In genomic region chr14:69002069-69002468, GRCh38 we compare ENCODE assay signal across 11 cellular contexts. TPM values are rescaled to one million over a fixed set of nuclear protein-coding genes. Genes with fewer than 3 reads are reported as not detected.
A peak's percentile ranks its signal among the peaks of the same experiment; 100 is the strongest.
DNase-seq lines count a peak whose midpoint lies in the region; ATAC-seq, FAIRE-seq and TF ChIP-seq lines count a peak whose summit lies in the region.
"Had no signal": no experiment of that assay in that cellular context is flagged by ENCODE, and none has a peak within 500 bp of the region (broad histone marks: within the 10 kb centered on the region; RNA-seq: fewer than 3 reads in every experiment).

No MANE protein-coding gene starts in this region.

- H4K20me1 ChIP-seq in mammary epithelial cell (ENCODE audit: insufficient read depth, low read length) (no peaks in the 10 kb centered on the region), HepG2 (ENCODE audit: insufficient read depth, low read length) (no peaks in the 10 kb centered on the region)

- BruUV-seq in mammary epithelial cell (replicated peaks; lab: Mats Ljungman, UMichigan) (no TSS peak), HepG2 (replicated peaks; lab: Mats Ljungman, UMichigan) (no TSS peak)

- H3K27me3 ChIP-seq in BE2C (no peaks in the 10 kb centered on the region), mammary epithelial cell (ENCODE audit: insufficient read depth, low read length) (no peaks in the 10 kb centered on the region), HepG2 (ENCODE audit: control insufficient read depth in 1 of 2, insufficient read depth in 2 of 2, low read length in 2 of 2) (peaks cover 0 to 26% of the 10 kb centered on the region in 2 experiments; a peak in 3 of 5 replicates)

- H3K4me2 ChIP-seq in mammary epithelial cell (ENCODE audit: insufficient read depth, low read depth, low read length) (no peak overlapping the region), HepG2 (ENCODE audit: low read depth, low read length) (no peak overlapping the region)

- no peak for TF ChIP-seq EP300 in HepG2 (IDR thresholded peaks at IDR 0.05; ENCODE audit: low read depth in 2 of 2, low read length in 2 of 2)
- no peak for TF ChIP-seq EP300 in HepG2 (CRISPR knock-in tag; IDR thresholded peaks at IDR 0.05; ENCODE audit: borderline replicate concordance)

- H3K4me3 ChIP-seq in BE2C (ENCODE audit: low read depth, low read length) (no peak overlapping the region), mammary epithelial cell (replicated peaks in 1 of 3; ENCODE audit: insufficient read depth in 1 of 3, low read depth in 2 of 3, low read length in 3 of 3) (no peak overlapping the region), HepG2 (replicated peaks in 1 of 3; ENCODE audit: insufficient read depth in 1 of 3, low read depth in 2 of 3, low read length in 3 of 3) (no peak overlapping the region)

- DNase-seq in BE2C (no peak), HuH-7 (ENCODE audit: low spot score) (peak; percentile 60), mammary epithelial cell (peak; percentile 17), HepG2 (ENCODE audit: low spot score) (peak; percentile 73)
- DNase-seq in stimulated activated CD4-positive, alpha-beta T cell treated with anti-CD3 and anti-CD28 coated beads, Interleukin-4, amount 100 ng/mL, for 24 hours, result no peak
- DNase-seq: activated CD4-positive, CD25-positive, alpha-beta regulatory T cell treated with anti-CD3 and anti-CD28 coated beads, Interleukin-2, amount 50 U/mL, for 72 hours; GF-D8; NCI-H1694 had no signal

- CTCF ChIA-PET in mammary epithelial cell (lab: Charles Lee; ENCODE audit: low non-redundant PET), result no interaction called here
- CTCF ChIA-PET in HepG2 (lab: Yijun Ruan, JAX; ENCODE audit: low intra/inter-chr PET ratio, low total read pairs), result interaction anchor here (1.1 to 1.8 kb wide), 3 partner anchors 64 to 91 kb away, joined by 4 to 17 read pairs (median 4); no protein-coding TSS in a partner anchor

- no peak overlapping the region for H2AFZ ChIP-seq in mammary epithelial cell (ENCODE audit: low read depth, low read length)
- no peak overlapping the region for H2AFZ ChIP-seq in HepG2 (ENCODE audit: low read length)

- TF ChIP-seq POLR2A in HepG2 (IDR thresholded peaks at IDR 0.05; ENCODE audit: insufficient read depth in 1 of 2, low read depth in 2 of 2, low read length in 2 of 2), result no peak

- H3K27ac ChIP-seq in mammary epithelial cell (ENCODE audit: insufficient read depth, low read depth, low read length) (no peak overlapping the region), HepG2 (ENCODE audit: extremely low read length, insufficient read depth, low read length) (no peak overlapping the region)

- TF ChIP-seq CTCF in BE2C (IDR thresholded peaks at IDR 0.05; ENCODE audit: low read depth, low read length), result peak; percentile 42
- TF ChIP-seq CTCF in mammary epithelial cell (conservative IDR thresholded peaks at IDR 0.05 in 1 of 2, IDR thresholded peaks at IDR 0.05 in 1 of 2; ENCODE audit: extremely low read depth in 1 of 2, insufficient read depth in 1 of 2, low read depth in 1 of 2, low read length in 2 of 2), result peak in 1 of 2 donors; percentile 38
- TF ChIP-seq CTCF in HepG2 (CRISPR knock-in tag; IDR thresholded peaks at IDR 0.05), result peak; percentile 89

- peak; percentile 97 for FAIRE-seq in HepG2 (lab: Jason Lieb, UNC)

- 100% methylated on average over 3 of the region's 3 CpGs for WGBS in mammary epithelial cell (ENCODE audit: low coverage, missing lambda C conversion rate)
- WGBS in HepG2 (ENCODE audit: low lambda C conversion rate), result 10% methylated on average over 1 of the region's 3 CpGs

- H3K79me2 ChIP-seq in mammary epithelial cell (ENCODE audit: insufficient read depth, low read length) (no peaks in the 10 kb centered on the region), HepG2 (ENCODE audit: insufficient read depth, low read length) (no peaks in the 10 kb centered on the region)

- H3K36me3 ChIP-seq in BE2C (no peaks in the 10 kb centered on the region), mammary epithelial cell (ENCODE audit: insufficient read depth, low read length) (no peaks in the 10 kb centered on the region), HepG2 (replicated peaks in 1 of 2; ENCODE audit: control insufficient read depth in 1 of 2, insufficient read depth in 2 of 2, low read length in 2 of 2) (no peaks in the 10 kb centered on the region)

- peaks cover 11% of the 10 kb centered on the region for H3K4me1 ChIP-seq in BE2C
- H3K4me1 ChIP-seq in mammary epithelial cell (ENCODE audit: insufficient read depth, low read length), result peaks cover 17% of the 10 kb centered on the region
- H3K4me1 ChIP-seq in HepG2 (ENCODE audit: insufficient read depth, low read length), result peaks cover 28% of the 10 kb centered on the region

- intact Hi-C loops in mammary epithelial cell (cut with micrococcal nuclease) (no loop called here), HepG2 (cut with micrococcal nuclease; ENCODE audit: unreplicated experiment) (loop anchor here (1.0 to 2.0 kb wide), 2 partner anchors 91 to 105 kb away; no protein-coding TSS in a partner anchor)

- peak; percentile 69; the same call in 1 of the 2 replicates for TF ChIP-seq RAD21 in HepG2 (CRISPR knock-in tag; IDR thresholded peaks at IDR 0.05)

- in situ Hi-C loops in mammary epithelial cell (cut with MboI; ENCODE audit: low sequenced_read_pairs in 2 of 2), result no loop called here
- in situ Hi-C loops in HepG2 (cut with HindIII; ENCODE audit: extremely low pct_ligation_motif_present, low pct_unique_long_range_greater_than_20kb), result no loop called here

- H3K9ac ChIP-seq in mammary epithelial cell (ENCODE audit: insufficient read depth, low read length), result no peak overlapping the region
- H3K9ac ChIP-seq in HepG2 (ENCODE audit: insufficient read depth, low read depth, low read length), result no peak overlapping the region

- dilution Hi-C loops in mammary epithelial cell (cut with HindIII; ENCODE audit: low sequenced_read_pairs), result no loop called here

- ATAC-seq in HepG2 (peak; percentile 99), GM19467 (IDR thresholded peaks at IDR 0.05; ENCODE audit: unreplicated experiment) (no peak), HG02623 (IDR thresholded peaks at IDR 0.05; ENCODE audit: unreplicated experiment) (no peak), HG03432 (IDR thresholded peaks at IDR 0.05; ENCODE audit: unreplicated experiment) (no peak)

- POLR2A ChIA-PET in HepG2 (lab: Yijun Ruan, JAX), result interaction anchor here (1.0 kb wide), 1 partner anchor 24 kb away, joined by 4 read pairs; no protein-coding TSS in a partner anchor

- H3K9me3 ChIP-seq in BE2C, result no peaks in the 10 kb centered on the region
- H3K9me3 ChIP-seq in mammary epithelial cell (replicated peaks; ENCODE audit: insufficient read depth, low read length), result no peaks in the 10 kb centered on the region
- H3K9me3 ChIP-seq in HepG2 (ENCODE audit: low read length), result no peaks in the 10 kb centered on the region

TF ChIP-seq in HepG2, 621 proteins besides CTCF, POLR2A, EP300 and RAD21 (continues in another document):
- no peak for TF ChIP-seq ZSCAN29 (CRISPR knock-in tag; conservative IDR thresholded peaks at IDR 0.05)

RNA-seq across cellular contexts. Expression of gene ACTN1, which starts 23.0 kb away (rescaled TPM):
- polyA plus RNA-seq in BE2C (2012; ENCODE audit: insufficient read depth, insufficient read length, low read depth), result 321 TPM
- total RNA-seq in mammary epithelial cell (1,000 to 10,000 TPM in 1 of 2 donors, 100 to 1,000 TPM in 1; 841 to 1,322 TPM), HepG2 (2016; rRNA removed; fragmentation: Illumina TruSeq; extraction: Trizol) (58.6 and 62.4 TPM in 2 replicates)
- polyA plus RNA-seq in mammary epithelial cell (813 TPM), HepG2 (2011; rRNA removed) (152 and 162 TPM in 2 replicates)
- 1,325 TPM for polyA minus RNA-seq in mammary epithelial cell
- total RNA-seq in HepG2 (2016; cell fraction: cytosol; rRNA removed; fragmentation: Illumina TruSeq; extraction: Trizol; ENCODE audit: low read depth), result 9.6 and 10.7 TPM in 2 replicates
- 55.0 and 63.6 TPM in 2 replicates for total RNA-seq in HepG2 (2016; cell fraction: insoluble cytoplasmic fraction; rRNA removed; fragmentation: Illumina TruSeq; extraction: Trizol)
- total RNA-seq in HepG2 (2016; cell fraction: membrane; rRNA removed; fragmentation: Illumina TruSeq; extraction: Trizol), result 25.2 and 28.3 TPM in 2 replicates
- 62.9 and 75.6 TPM in 2 replicates for total RNA-seq in HepG2 (2016; cell fraction: nucleus; rRNA removed; fragmentation: Illumina TruSeq; extraction: Trizol)
- 97.7 and 136 TPM in 2 replicates for polyA plus RNA-seq in HepG2 (2011; cell fraction: cytosol; rRNA removed)
- 162 and 195 TPM in 2 replicates for polyA plus RNA-seq in HepG2 (2011; cell fraction: nucleus; rRNA removed)
- 109 and 118 TPM in 2 replicates for polyA plus RNA-seq in HepG2 (2012)
- polyA plus RNA-seq in HepG2 (2016; cell fraction: cytosol; fragmentation: Illumina TruSeq; extraction: Trizol; ENCODE audit: low read depth), result 8.0 and 10.4 TPM in 2 replicates
- 67.9 and 88.1 TPM in 2 replicates for polyA plus RNA-seq in HepG2 (2016; cell fraction: insoluble cytoplasmic fraction; fragmentation: Illumina TruSeq; extraction: Trizol; ENCODE audit: low read depth)
- 15.3 and 18.8 TPM in 2 replicates for polyA plus RNA-seq in HepG2 (2016; cell fraction: membrane; fragmentation: Illumina TruSeq; extraction: Trizol; ENCODE audit: low read depth)
- 91.6 and 93.8 TPM in 2 replicates for polyA plus RNA-seq in HepG2 (2016; cell fraction: nucleus; fragmentation: Illumina TruSeq; extraction: Trizol; ENCODE audit: insufficient read depth, low read depth)
- 144 and 214 TPM in 2 replicates for polyA minus RNA-seq in HepG2 (2011; rRNA and poly(A)+ RNA removed; ENCODE audit: low replicate concordance)
- polyA minus RNA-seq in HepG2 (2011; cell fraction: cytosol; rRNA and poly(A)+ RNA removed), result 167 and 168 TPM in 2 replicates
- 119 and 126 TPM in 2 replicates for polyA minus RNA-seq in HepG2 (2011; cell fraction: nucleus; rRNA and poly(A)+ RNA removed)

Comparison
In these comparisons a context has a peak if more than half of its experiments do, and no peak if none do; other contexts are left out.
1. DNase-seq: peak in HuH-7 (single experiment), mammary epithelial cell (single experiment) and HepG2 (single experiment); none in BE2C (single experiment) and stimulated activated CD4-positive, alpha-beta T cell treated with anti-CD3 and anti-CD28 coated beads, Interleukin-4, amount 100 ng/mL, for 24 hours (single experiment).
2. RNA of gene ACTN1, which starts 23.0 kb away (total RNA-seq): 841 to 1,322 TPM in mammary epithelial cell; 9.6 to 75.6 TPM in HepG2; every median in the first group is over 10 times any median in the second.